Comparison of ENCODE assay signal across 14 cellular contexts in genomic region chr17:52235416-52235960, GRCh38.
"Had no signal": no experiment of that assay in that cellular context is flagged by ENCODE, and none has a peak within 500 bp of the region (broad histone marks: within the 10 kb centered on the region; RNA-seq: fewer than 3 reads in every experiment).

No MANE protein-coding gene starts in this region.

- H3K4me3 ChIP-seq: coronary artery, heart left ventricle, thyroid gland had no signal

- H3K27ac ChIP-seq: coronary artery, heart left ventricle, neutrophil, thyroid gland had no signal

- H3K9me3 ChIP-seq: heart left ventricle, neutrophil, thyroid gland had no signal

- DNase-seq: activated CD4-positive, alpha-beta T cell treated with anti-CD3 and anti-CD28 coated beads, Interleukin-2, amount 10 ng/mL, durations not matched to agents 24 days and 14 days; activated CD8-positive, alpha-beta T cell treated with anti-CD3 and anti-CD28 coated beads, Interleukin-2, amount 10 ng/mL, durations not matched to agents 7 days and 5 days; activated naive CD4-positive, alpha-beta T cell treated with anti-CD3 and anti-CD28 coated beads for 36 hours; activated T-cell treated with anti-CD3 and anti-CD28 coated beads, Interleukin-2, amount 50 U/mL, for 4 hours; erythroblast; heart left ventricle; stimulated activated CD4-positive, alpha-beta T cell treated with anti-CD3 and anti-CD28 coated beads, Interleukin-12 subunit alpha, Interleukin-12 subunit beta, amount 100 ng/mL, for 4 hours; stimulated activated CD4-positive, alpha-beta T cell treated with anti-CD3 and anti-CD28 coated beads, Interleukin-1b, Interleukin-23, amount 100 ng/mL, for 48 hours; stimulated activated naive CD4-positive, alpha-beta T cell treated with Interleukin-2 at 50 U/mL for 16 hours; T-cell; T-helper 9 cell had no signal

- H3K4me1 ChIP-seq: heart left ventricle had no signal

- H3K36me3 ChIP-seq: heart left ventricle, neutrophil, thyroid gland had no signal

- H3K27me3 ChIP-seq: heart left ventricle, neutrophil, thyroid gland had no signal
